Comparison of ENCODE assay signal across 15 cellular contexts in the genomic region with DNA sequence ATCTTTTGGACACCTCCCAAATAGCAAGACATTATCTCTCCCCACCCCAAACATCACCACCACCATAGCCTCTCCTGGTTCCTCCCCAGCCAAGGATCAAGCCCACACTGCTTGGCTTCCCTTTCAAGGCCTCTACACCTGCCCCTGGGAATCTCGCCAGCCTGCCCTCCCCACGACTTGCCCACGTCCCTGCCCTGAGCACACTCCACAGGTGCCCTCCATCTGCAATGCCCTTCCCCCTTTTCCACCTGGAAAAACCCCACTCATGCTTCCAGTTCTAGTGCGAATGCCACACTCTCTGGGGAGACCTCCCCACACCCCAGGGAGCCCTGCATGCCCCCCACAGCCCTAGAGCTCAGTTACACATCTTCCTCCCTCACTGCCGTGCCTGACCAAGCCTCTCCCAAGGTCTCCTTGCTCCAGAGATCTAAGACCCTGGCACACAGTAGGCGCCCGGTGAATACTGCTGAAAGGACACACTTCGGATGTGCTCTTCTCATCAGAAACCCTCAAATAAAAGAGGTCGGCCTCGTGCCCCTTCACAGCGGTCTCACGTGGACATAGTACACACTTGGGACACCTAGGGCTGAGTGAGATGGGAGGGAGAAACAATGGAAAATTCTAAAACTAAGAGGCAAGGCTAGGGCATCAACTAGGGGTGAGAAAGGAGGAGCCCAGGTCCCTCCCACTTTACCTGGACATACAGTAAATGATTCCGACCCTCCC.
DNase-seq lines count a peak whose midpoint lies in the region; TF ChIP-seq lines count a peak whose summit lies in the region.
"Had no signal": no experiment of that assay in that cellular context is flagged by ENCODE, and none has a peak within 500 bp of the region (broad histone marks: within the 10 kb centered on the region; RNA-seq: fewer than 3 reads in every experiment).

No MANE protein-coding gene starts in this region.

- H3K9me3 ChIP-seq in H9 (ENCODE audit: control insufficient read depth, low read depth, low read length) (no peaks in the 10 kb centered on the region), osteoblast (ENCODE audit: low read depth, low read length) (no peaks in the 10 kb centered on the region)
- H3K9me3 ChIP-seq: heart left ventricle, transverse colon had no signal

- H3K4me3 Mint-ChIP-seq in T-helper 2 cell treated with Interferon-gamma antibody and Interleukin-4, amounts not matched to agents 5 μg/mL and 100 μg/mL, for 36 hours: no peak overlapping the region
- H3K4me3 Mint-ChIP-seq in H9 (no peak overlapping the region), chondrocyte (ENCODE audit: unreplicated experiment) (no peak overlapping the region)

- no peak overlapping the region for H2BK12ac ChIP-seq in H9 (ENCODE audit: insufficient read length, low read depth, low read length)

- no peak overlapping the region for H2BK15ac ChIP-seq in H9 (ENCODE audit: low read depth, low read length)

- no peak overlapping the region for H3K23ac ChIP-seq in H9 (ENCODE audit: insufficient read length, low read depth, low read length)

- no peak overlapping the region for H3K18ac ChIP-seq in H9 (ENCODE audit: insufficient read length, low read depth, low read length)

- H2BK120ac ChIP-seq in H9 (ENCODE audit: low read depth, low read length, poor library complexity, severe bottlenecking): no peak overlapping the region

- no peak overlapping the region for H2BK5ac ChIP-seq in H9 (ENCODE audit: insufficient read length, low read length)

- H3K27ac ChIP-seq in H9 (ENCODE audit: insufficient read length, low read depth, low read length) (no peak overlapping the region), osteoblast (ENCODE audit: low read depth, low read length) (no peak overlapping the region)

- H4K5ac ChIP-seq in H9 (ENCODE audit: insufficient read length, low read depth, low read length): no peak overlapping the region

- H3T11ph ChIP-seq in H9 (ENCODE audit: low read length): no peak overlapping the region

- no peak overlapping the region for H3K9ac ChIP-seq in H9 (ENCODE audit: extremely low read depth, insufficient read length, low read length)

- no CpG with 5 or more reads among the region's 13 CpGs for WGBS in H9 (ENCODE audit: extremely low coverage, insufficient read length, low lambda C conversion rate)

- no peaks in the 10 kb centered on the region for H3K36me3 Mint-ChIP-seq in T-helper 2 cell treated with Interferon-gamma antibody and Interleukin-4, amounts not matched to agents 5 μg/mL and 100 μg/mL, for 36 hours (ENCODE audit: low read depth)
- H3K36me3 Mint-ChIP-seq in H9 (ENCODE audit: insufficient read depth in 1 of 3, low read depth in 3 of 3) (peaks cover 20 to 64% (median 48%) of the 10 kb centered on the region in 3 experiments; a peak in 6 of 7 replicates), chondrocyte (ENCODE audit: low read depth) (peaks cover 18% of the 10 kb centered on the region)

- TF ChIP-seq CTCF in H9 (conservative IDR thresholded peaks at IDR 0.05) (no peak), chondrocyte (IDR thresholded peaks at IDR 0.05) (no peak), osteoblast (IDR thresholded peaks at IDR 0.05; ENCODE audit: extremely low read depth, low read depth, low read length) (no peak)

- H2AFZ ChIP-seq in H9 (ENCODE audit: low read length) (no peak overlapping the region), osteoblast (ENCODE audit: low read length) (no peak overlapping the region)

- H3K9me3 Mint-ChIP-seq in T-helper 2 cell treated with Interferon-gamma antibody and Interleukin-4, amounts not matched to agents 5 μg/mL and 100 μg/mL, for 36 hours: no peaks in the 10 kb centered on the region
- H3K9me3 Mint-ChIP-seq in H9 (no peaks in the 10 kb centered on the region), chondrocyte (ENCODE audit: low read depth) (no peaks in the 10 kb centered on the region)

- H3K36me3 ChIP-seq in osteoblast (ENCODE audit: insufficient read depth, low read length): peaks cover 34% of the 10 kb centered on the region

- H3K27me3 ChIP-seq in H9 (ENCODE audit: insufficient read depth, low read length) (no peaks in the 10 kb centered on the region), osteoblast (ENCODE audit: insufficient read depth, low read length) (no peaks in the 10 kb centered on the region)
- H3K27me3 ChIP-seq: heart left ventricle, transverse colon had no signal

- no peaks in the 10 kb centered on the region for H3K23me2 ChIP-seq in H9 (ENCODE audit: insufficient read length, low read depth, low read length, poor library complexity, severe bottlenecking)

- H4K20me1 ChIP-seq in H9 (ENCODE audit: control insufficient read depth, insufficient read depth, insufficient read length): no peaks in the 10 kb centered on the region
- H4K20me1 ChIP-seq in osteoblast (ENCODE audit: insufficient read depth, low read length): peaks cover 24% of the 10 kb centered on the region

- H3K4ac ChIP-seq in H9 (ENCODE audit: low read depth, low read length): no peak overlapping the region

- H3K79me2 ChIP-seq in H9 (ENCODE audit: insufficient read depth, low read length): no peaks in the 10 kb centered on the region
- H3K79me2 ChIP-seq in osteoblast (ENCODE audit: insufficient read depth, low read length): no peaks in the 10 kb centered on the region

- H4K8ac ChIP-seq in H9 (replicated peaks; ENCODE audit: insufficient read length, low read depth, low read length): no peak overlapping the region

- H3K79me1 ChIP-seq in H9 (ENCODE audit: insufficient read depth, low read depth, low read length, poor library complexity, severe bottlenecking): no peaks in the 10 kb centered on the region

- no peaks in the 10 kb centered on the region for H3K27me3 Mint-ChIP-seq in T-helper 2 cell treated with Interferon-gamma antibody and Interleukin-4, amounts not matched to agents 5 μg/mL and 100 μg/mL, for 36 hours (ENCODE audit: low read depth)
- no peaks in the 10 kb centered on the region for H3K27me3 Mint-ChIP-seq in H9 (ENCODE audit: low read depth)
- H3K27me3 Mint-ChIP-seq in chondrocyte (ENCODE audit: low read depth): no peaks in the 10 kb centered on the region

- H3K4me1 ChIP-seq in H9 (ENCODE audit: insufficient read depth, low read length) (no peaks in the 10 kb centered on the region; the same call in 1 of the 2 replicates), osteoblast (ENCODE audit: insufficient read depth, low read length) (peaks cover 3% of the 10 kb centered on the region)

- H3K4me2 ChIP-seq in H9 (ENCODE audit: insufficient read depth, insufficient read length, low read length): no peak overlapping the region
- no peak overlapping the region for H3K4me2 ChIP-seq in osteoblast (ENCODE audit: insufficient read depth, low read length)

- no peak overlapping the region for H2BK20ac ChIP-seq in H9 (ENCODE audit: low read depth, low read length, poor library complexity, severe bottlenecking)

- no peak overlapping the region for H2AK5ac ChIP-seq in H9 (ENCODE audit: insufficient read length, low read length)

- no peak overlapping the region for H3K4me3 ChIP-seq in osteoblast (ENCODE audit: insufficient read depth, low read length)
- H3K4me3 ChIP-seq: heart left ventricle, transverse colon had no signal

- no peak overlapping the region for H4K91ac ChIP-seq in H9 (ENCODE audit: insufficient read length, low read depth, low read length)

- DNase-seq in T-helper 2 cell treated with Interferon-gamma antibody and Interleukin-4, amounts not matched to agents 5 μg/mL and 100 μg/mL, for 36 hours (ENCODE audit: low spot score): no peak
- DNase-seq in T-helper 2 cell (no peak), H9 (no peak), chondrocyte (ENCODE audit: low spot score) (peak; percentile 59), osteoblast (ENCODE audit: insufficient read length, low spot score, missing footprints) (peak; percentile 68), KBM-7 (no peak), HPDE6-E6E7 (ENCODE audit: extremely low spot score) (no peak), NCI-H526 (lab: John Stamatoyannopoulos, UW) (no peak)
- DNase-seq: activated CD4-positive, alpha-beta T cell treated with anti-CD3 and anti-CD28 coated beads, Interleukin-2, amount 50 U/mL, for 1 hour; activated naive CD4-positive, alpha-beta T cell treated with anti-CD3 and anti-CD28 coated beads, Interleukin-2, amount 50 U/mL, for 16 hours; kidney glomerular epithelial cell; NCI-H2081; NCI-H748 treated with DMSO at 0.1 percent for 48 hours; transverse colon had no signal

- in situ Hi-C loops in KBM-7 (cut with MboI; ENCODE audit: low pct_unique_long_range_greater_than_20kb, low sequenced_read_pairs): no loop called here

- peaks cover 19% of the 10 kb centered on the region for H3K4me1 Mint-ChIP-seq in T-helper 2 cell treated with Interferon-gamma antibody and Interleukin-4, amounts not matched to agents 5 μg/mL and 100 μg/mL, for 36 hours (ENCODE audit: low read depth)
- H3K4me1 Mint-ChIP-seq in H9: peaks cover 25 to 30% of the 10 kb centered on the region in 2 experiments
- peaks cover 17% of the 10 kb centered on the region for H3K4me1 Mint-ChIP-seq in chondrocyte (ENCODE audit: low read depth)

- H3K14ac ChIP-seq in H9 (ENCODE audit: insufficient read depth, low read length): no peak overlapping the region

- H3K27ac Mint-ChIP-seq in T-helper 2 cell treated with Interferon-gamma antibody and Interleukin-4, amounts not matched to agents 5 μg/mL and 100 μg/mL, for 36 hours: peak overlapping the region; percentile 96
- H3K27ac Mint-ChIP-seq in H9 (peak overlapping the region; percentile 34 to 89 (median 40); a peak in 5 of 7 replicates), chondrocyte (ENCODE audit: unreplicated experiment) (no peak overlapping the region)

- H3K56ac ChIP-seq in H9 (ENCODE audit: insufficient read length, low read depth, low read length): no peak overlapping the region

Comparison
In these comparisons a context has a peak if more than half of its experiments do, and no peak if none do; other contexts are left out.
1. DNase-seq: peak in chondrocyte (single experiment) and osteoblast (single experiment); none in T-helper 2 cell treated with Interferon-gamma antibody and Interleukin-4, amounts not matched to agents 5 μg/mL and 100 μg/mL, for 36 hours (single experiment), T-helper 2 cell (0 of 5), H9 (single experiment), KBM-7 (single experiment), HPDE6-E6E7 (single experiment) and NCI-H526 (0 of 2).